In genomic region chr19:38329651-38330050, GRCh38 we compare ENCODE assay signal across 25 cellular contexts. TPM values are rescaled to one million over a fixed set of nuclear protein-coding genes. Genes with fewer than 3 reads are reported as not detected.
"Had no signal": no experiment of that assay in that cellular context is flagged by ENCODE, and none has a peak within 500 bp of the region (broad histone marks: within the 10 kb centered on the region; RNA-seq: fewer than 3 reads in every experiment).

No MANE protein-coding gene starts in this region.

- H3K27ac Mint-ChIP-seq: progenitor cell of endocrine pancreas; stimulated activated naive B cell treated with anti-CD40 and anti-IgM and Interleukin-4, amounts not matched to agents 10 μg/mL and 1 μg/mL and 100 μg/mL, for 72 hours had no signal

- H3K27me3 ChIP-seq: dorsolateral prefrontal cortex, esophagus squamous epithelium, gastroesophageal sphincter, pancreas, right lobe of liver, testis, tibial nerve, upper lobe of right lung, vagina had no signal

- DNase-seq: dorsolateral prefrontal cortex; effector CD8-positive, alpha-beta T cell; esophagus squamous epithelium; foreskin fibroblast; glutamatergic neuron; left cardiac atrium; mesendoderm; naive B cell; nucleus accumbens; pancreas; right lobe of liver; stimulated activated CD4-positive, alpha-beta T cell treated with anti-CD3 and anti-CD28 coated beads, Interleukin-4, amount 100 ng/mL, for 1 hour; stimulated activated CD8-positive, alpha-beta memory T cell treated with anti-CD3 and anti-CD28 coated beads, Interleukin-4, amount 100 ng/mL, for 48 hours; stimulated activated naive B cell treated with anti-CD40 and anti-IgM and Interleukin-4, amounts not matched to agents 10 μg/mL and 1 μg/mL and 100 μg/mL, for 72 hours; stimulated activated naive CD8-positive, alpha-beta T cell treated with anti-CD3 and anti-CD28 coated beads, Interleukin-15, amount 100 ng/mL, for 72 hours; testis; upper lobe of right lung had no signal

- H3K27ac ChIP-seq: coronary artery, dorsolateral prefrontal cortex, epithelial cell of prostate, esophagus squamous epithelium, gastroesophageal sphincter, pancreas, right lobe of liver, testis, tibial nerve, upper lobe of right lung, vagina had no signal

- H3K4me1 Mint-ChIP-seq: stimulated activated naive B cell treated with anti-CD40 and anti-IgM and Interleukin-4, amounts not matched to agents 10 μg/mL and 1 μg/mL and 100 μg/mL, for 72 hours; stimulated activated naive CD8-positive, alpha-beta T cell treated with anti-CD3 and anti-CD28 coated beads, Interleukin-15, amount 100 ng/mL, for 72 hours had no signal

- H3K4me3 Mint-ChIP-seq: naive B cell; stimulated activated naive B cell treated with anti-CD40 and anti-IgM and Interleukin-4, amounts not matched to agents 10 μg/mL and 1 μg/mL and 100 μg/mL, for 72 hours; stimulated activated naive CD8-positive, alpha-beta T cell treated with anti-CD3 and anti-CD28 coated beads, Interleukin-15, amount 100 ng/mL, for 72 hours had no signal

- H3K9me3 ChIP-seq: esophagus squamous epithelium, gastroesophageal sphincter, pancreas, right lobe of liver, testis, tibial nerve, upper lobe of right lung, vagina had no signal

- H3K4me1 ChIP-seq: gastroesophageal sphincter, pancreas, right lobe of liver, testis, tibial nerve, upper lobe of right lung, vagina had no signal

- H3K9me3 Mint-ChIP-seq: naive B cell; stimulated activated naive B cell treated with anti-CD40 and anti-IgM and Interleukin-4, amounts not matched to agents 10 μg/mL and 1 μg/mL and 100 μg/mL, for 72 hours; stimulated activated naive CD8-positive, alpha-beta T cell treated with anti-CD3 and anti-CD28 coated beads, Interleukin-15, amount 100 ng/mL, for 72 hours had no signal

- ATAC-seq: gastroesophageal sphincter; left cardiac atrium; pancreas; stimulated activated naive B cell treated with anti-CD40 and anti-IgM and Interleukin-4, amounts not matched to agents 10 μg/mL and 1 μg/mL and 100 μg/mL, for 72 hours; stimulated activated naive CD8-positive, alpha-beta T cell treated with anti-CD3 and anti-CD28 coated beads, Interleukin-15, amount 100 ng/mL, for 72 hours; upper lobe of right lung had no signal

- H3K27me3 Mint-ChIP-seq: naive B cell; stimulated activated naive B cell treated with anti-CD40 and anti-IgM and Interleukin-4, amounts not matched to agents 10 μg/mL and 1 μg/mL and 100 μg/mL, for 72 hours; stimulated activated naive CD8-positive, alpha-beta T cell treated with anti-CD3 and anti-CD28 coated beads, Interleukin-15, amount 100 ng/mL, for 72 hours had no signal

- H3K4me3 ChIP-seq: coronary artery, dorsolateral prefrontal cortex, esophagus squamous epithelium, gastroesophageal sphincter, pancreas, right lobe of liver, testis, tibial nerve, upper lobe of right lung, vagina had no signal

RNA-seq across cellular contexts. Expression of gene KCNK6, which starts 10.0 kb away (rescaled TPM):
- polyA plus RNA-seq: neural cell had no signal

RNA-seq across cellular contexts. Expression of gene C19orf33, which starts 25.6 kb away (rescaled TPM):
- total RNA-seq: cerebellum had no signal
- polyA plus RNA-seq: neural cell had no signal
